In genomic region chr19:48596679-48597465, GRCh38 we compare ENCODE assay signal across 11 cellular contexts. TPM values are rescaled to one million over a fixed set of nuclear protein-coding genes. Genes with fewer than 3 reads are reported as not detected.
DNase-seq lines count a peak whose midpoint lies in the region; ATAC-seq lines count a peak whose summit lies in the region.
"Had no signal": no experiment of that assay in that cellular context is flagged by ENCODE, and none has a peak within 500 bp of the region (broad histone marks: within the 10 kb centered on the region; RNA-seq: fewer than 3 reads in every experiment).

No MANE protein-coding gene starts in this region.

- H3K36me3 ChIP-seq in BLaER1, result no peaks in the 10 kb centered on the region

- H3K27ac ChIP-seq in BLaER1, result peak overlapping the region; percentile 61

- no peak overlapping the region for H3K9ac ChIP-seq in BLaER1

- peaks cover 47% of the 10 kb centered on the region for H3K4me1 ChIP-seq in BLaER1

- peak overlapping the region; percentile 63 for H3K4me2 ChIP-seq in BLaER1

- H3K4me3 ChIP-seq in BLaER1, result no peak overlapping the region

- H3K9me3 ChIP-seq in BLaER1, result no peaks in the 10 kb centered on the region

- no peaks in the 10 kb centered on the region for H3K27me3 ChIP-seq in BLaER1

- no peaks in the 10 kb centered on the region for H4K20me1 ChIP-seq in BLaER1

- ATAC-seq in GM21786 (IDR thresholded peaks at IDR 0.05; ENCODE audit: unreplicated experiment) (no peak), GM21723 (IDR thresholded peaks at IDR 0.05; ENCODE audit: unreplicated experiment) (no peak)
- ATAC-seq: Right ventricle myocardium inferior had no signal

- DNase-seq in M059J (ENCODE audit: low read depth), result peak; percentile 36
- peak; percentile 51 for DNase-seq in activated CD4-positive, alpha-beta T cell treated with anti-CD3 and anti-CD28 coated beads, Interleukin-2, amount 50 U/mL, for 1 hour
- peak; percentile 58 for DNase-seq in dermis blood vessel endothelial cell
- no peak for DNase-seq in NCI-H2081 (lab: John Stamatoyannopoulos, UW)
- no peak for DNase-seq in RKO (ENCODE audit: low spot score)
- DNase-seq: NCI-H1694 had no signal

RNA-seq across cellular contexts. Expression of gene SPACA4, which starts 9.7 kb away (rescaled TPM):
- not detected in 2 replicates for total RNA-seq in M059J (2014; rRNA removed; shearing (Covaris generic))
- total RNA-seq in dermis blood vessel endothelial cell, result not detected in 2 replicates
- total RNA-seq: Right ventricle myocardium inferior, ureter had no signal

RNA-seq across cellular contexts. Expression of gene FAM83E, which starts 18.0 kb away (rescaled TPM):
- total RNA-seq in M059J (2014; rRNA removed; shearing (Covaris generic)), result 0.89 TPM in 1 of 2 replicates, not detected in the other
- total RNA-seq in dermis blood vessel endothelial cell, result 0.51 TPM in 1 of 2 replicates, not detected in the other
- total RNA-seq: Right ventricle myocardium inferior had no signal

RNA-seq across cellular contexts. Expression of gene RPL18, which starts 22.1 kb away (rescaled TPM):
- total RNA-seq in M059J (2014; rRNA removed; shearing (Covaris generic)), result 1,286 and 1,602 TPM in 2 replicates
- total RNA-seq in dermis blood vessel endothelial cell, result 1,626 and 2,230 TPM in 2 replicates

RNA-seq across cellular contexts. Expression of gene SPHK2, which starts 22.4 kb away (rescaled TPM):
- total RNA-seq in M059J (2014; rRNA removed; shearing (Covaris generic)), result 2.9 and 5.4 TPM in 2 replicates
- total RNA-seq in dermis blood vessel endothelial cell, result 8.8 and 12.6 TPM in 2 replicates

RNA-seq across cellular contexts. Expression of gene DBP, which starts 40.3 kb away (rescaled TPM):
- total RNA-seq in M059J (2014; rRNA removed; shearing (Covaris generic)), result 18.5 and 20.1 TPM in 2 replicates
- total RNA-seq in dermis blood vessel endothelial cell, result 1.6 and 3.1 TPM in 2 replicates

Comparison
In these comparisons a context has a peak if more than half of its experiments do, and no peak if none do; other contexts are left out.
1. DNase-seq: peak in M059J (single experiment), activated CD4-positive, alpha-beta T cell treated with anti-CD3 and anti-CD28 coated beads, Interleukin-2, amount 50 U/mL, for 1 hour (single experiment) and dermis blood vessel endothelial cell (single experiment); none in NCI-H2081 (0 of 2) and RKO (single experiment).